7 cellular contexts compared by ENCODE assay signal in genomic region chr16:4426021-4426684, GRCh38. TPM values are rescaled to one million over a fixed set of nuclear protein-coding genes. Genes with fewer than 3 reads are reported as not detected.
DNase-seq lines count a peak whose midpoint lies in the region; ATAC-seq and TF ChIP-seq lines count a peak whose summit lies in the region.

No MANE protein-coding gene starts in this region.

- POLR2A ChIA-PET in MCF 10A (lab: Yijun Ruan, JAX), result interaction anchor here (0.7 to 1.4 kb wide), 9 partner anchors 9 to 832 kb away, joined by 3 to 10 read pairs (median 3); partner anchors contain the start of genes CORO7, HMOX2 and UBALD1

- TF ChIP-seq CTCF in GM13977 (IDR thresholded peaks at IDR 0.05; ENCODE audit: extremely low read depth, insufficient read depth, missing control alignments) (no peak), MCF 10A (IDR thresholded peaks at IDR 0.05; ENCODE audit: unreplicated experiment) (no peak), uterus (IDR thresholded peaks at IDR 0.05) (no peak)

- intact Hi-C loops in MCF 10A (cut with micrococcal nuclease) (no loop called here), uterus (cut with DNase I; ENCODE audit: low total_unique reads) (no loop called here)

- CTCF ChIA-PET in MCF 10A (lab: Yijun Ruan, JAX), result interaction anchor here (0.5 to 0.6 kb wide), 2 partner anchors 10 to 41 kb away, joined by 3 read pairs; no protein-coding TSS in a partner anchor

- ATAC-seq in GM21619 (IDR thresholded peaks at IDR 0.05; ENCODE audit: unreplicated experiment) (peak; percentile 32), memory B cell (ENCODE audit: low read depth) (peak; percentile 26)

- no peaks in the 10 kb centered on the region for H3K9me3 ChIP-seq in uterus

- H3K4me3 Mint-ChIP-seq in IgD-negative memory B cell (peak overlapping the region; percentile 85 to 99 (median 96)), MCF 10A (ENCODE audit: unreplicated experiment) (peak overlapping the region; percentile 95), memory B cell (peak overlapping the region; percentile 92)

- in situ Hi-C loops in GM13977 (cut with MboI; ENCODE audit: low pct_unique_long_range_greater_than_20kb, low sequenced_read_pairs, unreplicated experiment), result no loop called here

- H3K9me3 Mint-ChIP-seq in IgD-negative memory B cell (no peaks in the 10 kb centered on the region), MCF 10A (ENCODE audit: unreplicated experiment) (no peaks in the 10 kb centered on the region), memory B cell (no peaks in the 10 kb centered on the region)

- TF ChIP-seq POLR2A in uterus (IDR thresholded peaks at IDR 0.05), result no peak

- peak; percentile 26 for DNase-seq in GM13977 (ENCODE audit: low spot score)
- DNase-seq in MCF 10A (ENCODE audit: unreplicated experiment), result no peak
- DNase-seq in memory B cell (ENCODE audit: low spot score in 2 of 2), result no peak
- DNase-seq in uterus, result no peak
- no peak for DNase-seq in NCI-H446 treated with DMSO at 0.1 percent for 48 hours (lab: John Stamatoyannopoulos, UW)

- H3K27ac Mint-ChIP-seq in IgD-negative memory B cell (peak overlapping the region; percentile 87 to 100 (median 99)), MCF 10A (ENCODE audit: low read depth, unreplicated experiment) (peak overlapping the region; percentile 97), memory B cell (peak overlapping the region; percentile 98)

- H3K4me1 ChIP-seq in uterus, result peaks cover 0 to 5% of the 10 kb centered on the region in 2 donors

- H3K4me1 Mint-ChIP-seq in IgD-negative memory B cell, result peaks cover 12 to 24% (median 12%) of the 10 kb centered on the region in 3 donors
- H3K4me1 Mint-ChIP-seq in MCF 10A (ENCODE audit: insufficient read depth, unreplicated experiment), result peaks cover 11% of the 10 kb centered on the region
- peaks cover 19% of the 10 kb centered on the region for H3K4me1 Mint-ChIP-seq in memory B cell

- H3K4me3 ChIP-seq in uterus, result peak overlapping the region; percentile 88 to 95

- peak overlapping the region; percentile 97 for H3K27ac ChIP-seq in uterus

- no peaks in the 10 kb centered on the region for H3K27me3 ChIP-seq in uterus

- no peaks in the 10 kb centered on the region for H3K36me3 ChIP-seq in uterus

- H3K36me3 Mint-ChIP-seq in IgD-negative memory B cell (peaks cover 4% of the 10 kb centered on the region), MCF 10A (ENCODE audit: insufficient read depth, unreplicated experiment) (peaks cover 26% of the 10 kb centered on the region), memory B cell (peaks cover 4% of the 10 kb centered on the region)

- TSS peak; percentile 52 for BruUV-seq in MCF 10A (replicated peaks; lab: Mats Ljungman, UMichigan)

- H3K27me3 Mint-ChIP-seq in IgD-negative memory B cell (no peaks in the 10 kb centered on the region), MCF 10A (ENCODE audit: insufficient read depth, unreplicated experiment) (no peaks in the 10 kb centered on the region), memory B cell (no peaks in the 10 kb centered on the region)

RNA-seq across cellular contexts. Expression of gene DNAJA3, which starts 0.5 kb away (rescaled TPM):
- 42.7 TPM for polyA plus RNA-seq in IgD-negative memory B cell
- total RNA-seq in MCF 10A (2022) (98.1 and 101 TPM in 2 replicates), uterus (10 to 100 TPM; 13.8 to 44.9 (median 36.4) TPM)

RNA-seq across cellular contexts. Expression of gene CORO7, which starts 9.8 kb away (rescaled TPM):
- polyA plus RNA-seq in IgD-negative memory B cell, result 108 TPM
- total RNA-seq in MCF 10A (2022) (20.3 and 24.9 TPM in 2 replicates), uterus (10 to 100 TPM; 13.8 to 52.1 (median 30.0) TPM)

RNA-seq across cellular contexts. Expression of gene NMRAL1, which starts 48.3 kb away (rescaled TPM):
- polyA plus RNA-seq in IgD-negative memory B cell, result 45.3 TPM
- total RNA-seq in MCF 10A (2022) (41.2 and 48.6 TPM in 2 replicates), uterus (100 to 1,000 TPM in 1 of 4 donors, 10 to 100 TPM in 3; 37.0 to 320 (median 59.3) TPM)

RNA-seq across cellular contexts. Expression of gene HMOX2, which starts 50.0 kb away (rescaled TPM):
- polyA plus RNA-seq in IgD-negative memory B cell, result 75.9 TPM
- total RNA-seq in MCF 10A (2022) (60.4 and 65.6 TPM in 2 replicates), uterus (10 to 100 TPM; 13.2 to 43.1 (median 34.1) TPM)

RNA-seq across cellular contexts. Expression of gene VASN, which starts 54.5 kb away (rescaled TPM):
- polyA plus RNA-seq in IgD-negative memory B cell, result 0.45 TPM
- 4.0 and 7.1 TPM in 2 replicates for total RNA-seq in MCF 10A (2022)
- 10 to 100 TPM in 3 of 4 donors, 1 to 10 TPM in 1; 3.6 to 49.0 (median 19.9) TPM for total RNA-seq in uterus
